13 cellular contexts compared by ENCODE assay signal in genomic region chr19:10007366-10007765, GRCh38. TPM values are rescaled to one million over a fixed set of nuclear protein-coding genes. Genes with fewer than 3 reads are reported as not detected.
DNase-seq lines count a peak whose midpoint lies in the region; ATAC-seq, FAIRE-seq and TF ChIP-seq lines count a peak whose summit lies in the region.
"Had no signal": no experiment of that assay in that cellular context is flagged by ENCODE, and none has a peak within 500 bp of the region (broad histone marks: within the 10 kb centered on the region; RNA-seq: fewer than 3 reads in every experiment).

No MANE protein-coding gene starts in this region.

- peak overlapping the region; percentile 63 to 74 for H3K4me3 Mint-ChIP-seq in effector memory CD8-positive, alpha-beta T cell
- no peak overlapping the region for H3K4me3 Mint-ChIP-seq in mesothelial cell of epicardium

- no peaks in the 10 kb centered on the region for H3K36me3 ChIP-seq in thoracic aorta

- peaks cover 0 to 2% of the 10 kb centered on the region in 2 donors for H3K9me3 Mint-ChIP-seq in effector memory CD8-positive, alpha-beta T cell
- no peaks in the 10 kb centered on the region for H3K9me3 Mint-ChIP-seq in mesothelial cell of epicardium
- H3K9me3 Mint-ChIP-seq: activated naive CD4-positive, alpha-beta T cell treated with anti-CD3 and anti-CD28 coated beads, Interleukin-2, amount 50 U/mL, for 72 hours had no signal

- no peak overlapping the region for H3K4me3 ChIP-seq in thoracic aorta

- H3K27ac ChIP-seq in thoracic aorta, result peak overlapping the region; percentile 9 to 21

- ATAC-seq in effector memory CD8-positive, alpha-beta T cell (replicated peaks), result no peak
- ATAC-seq in thoracic aorta (ENCODE audit: insufficient number of reproducible peaks, low FRiP score, low read depth) (no peak), HG02763 (IDR thresholded peaks at IDR 0.05; ENCODE audit: unreplicated experiment) (no peak)
- ATAC-seq: activated naive CD4-positive, alpha-beta T cell treated with anti-CD3 and anti-CD28 coated beads, Interleukin-2, amount 50 U/mL, for 72 hours had no signal

- DNase-seq in HTR-8/SVneo (ENCODE audit: insufficient read length, low spot score) (no peak), mesothelial cell of epicardium (ENCODE audit: low spot score in 2 of 2, unreplicated experiment in 2 of 2) (no peak), thoracic aorta (ENCODE audit: low spot score) (no peak), DMS79 treated with DMSO at 0.1 percent for 48 hours (lab: John Stamatoyannopoulos, UW) (no peak), AG08396 (ENCODE audit: low spot score) (no peak), NCI-H510A (lab: John Stamatoyannopoulos, UW) (no peak)
- no peak for DNase-seq in effector memory CD8-positive, alpha-beta T cell
- DNase-seq: CD4-positive, alpha-beta memory T cell; effector CD4-positive, alpha-beta T cell; NCI-H524 treated with DMSO at 0.1 percent for 48 hours had no signal

- H3K27me3 ChIP-seq in thoracic aorta (replicated peaks; ENCODE audit: insufficient read depth), result peaks cover 4% of the 10 kb centered on the region

- H3K36me3 Mint-ChIP-seq in effector memory CD8-positive, alpha-beta T cell (ENCODE audit: insufficient read depth), result peaks cover 9% of the 10 kb centered on the region
- H3K36me3 Mint-ChIP-seq in mesothelial cell of epicardium, result no peaks in the 10 kb centered on the region

- TF ChIP-seq CTCF in mesothelial cell of epicardium (IDR thresholded peaks at IDR 0.05; ENCODE audit: unreplicated experiment), result no peak
- no peak for TF ChIP-seq CTCF in thoracic aorta (IDR thresholded peaks at IDR 0.05)

- no peaks in the 10 kb centered on the region for H3K9me3 ChIP-seq in thoracic aorta

- peak; percentile 48 for FAIRE-seq in HTR-8/SVneo (lab: Jason Lieb, UNC)

- H3K4me1 ChIP-seq in thoracic aorta (ENCODE audit: control insufficient read depth in 1 of 2, low read depth in 2 of 2), result peaks cover 29 to 50% of the 10 kb centered on the region in 2 donors

- H3K27ac Mint-ChIP-seq in effector memory CD8-positive, alpha-beta T cell, result peak overlapping the region in 1 of 2 donors; percentile 39
- peak overlapping the region; percentile 22 for H3K27ac Mint-ChIP-seq in mesothelial cell of epicardium

- H3K27me3 Mint-ChIP-seq in effector memory CD8-positive, alpha-beta T cell, result peaks cover 74 to 95% of the 10 kb centered on the region in 2 donors
- H3K27me3 Mint-ChIP-seq in mesothelial cell of epicardium (ENCODE audit: low read depth), result peaks cover 75% of the 10 kb centered on the region

- peaks cover 36 to 38% of the 10 kb centered on the region in 2 donors for H3K4me1 Mint-ChIP-seq in effector memory CD8-positive, alpha-beta T cell (ENCODE audit: low read depth in 2 of 2)
- peaks cover 18% of the 10 kb centered on the region for H3K4me1 Mint-ChIP-seq in mesothelial cell of epicardium

RNA-seq across cellular contexts. Expression of gene COL5A3, which starts 2.9 kb away (rescaled TPM):
- total RNA-seq in mesothelial cell of epicardium, result 3.3 to 4.4 TPM (median 4.0 TPM) in 3 replicates
- 10 to 100 TPM; 11.1 to 14.3 TPM for total RNA-seq in thoracic aorta

RNA-seq across cellular contexts. Expression of gene RDH8, which starts 5.9 kb away (rescaled TPM):
- total RNA-seq in mesothelial cell of epicardium (not detected in 3 replicates), thoracic aorta (not detected)
- total RNA-seq: activated CD8-positive, alpha-beta memory T cell treated with anti-CD3 and anti-CD28 coated beads for 36 hours; activated naive CD4-positive, alpha-beta T cell treated with anti-CD3 and anti-CD28 coated beads, Interleukin-2, amount 50 U/mL, for 72 hours; CD4-positive, alpha-beta memory T cell had no signal
